ENCODE assay signal across 8 cellular contexts in the genomic region with DNA sequence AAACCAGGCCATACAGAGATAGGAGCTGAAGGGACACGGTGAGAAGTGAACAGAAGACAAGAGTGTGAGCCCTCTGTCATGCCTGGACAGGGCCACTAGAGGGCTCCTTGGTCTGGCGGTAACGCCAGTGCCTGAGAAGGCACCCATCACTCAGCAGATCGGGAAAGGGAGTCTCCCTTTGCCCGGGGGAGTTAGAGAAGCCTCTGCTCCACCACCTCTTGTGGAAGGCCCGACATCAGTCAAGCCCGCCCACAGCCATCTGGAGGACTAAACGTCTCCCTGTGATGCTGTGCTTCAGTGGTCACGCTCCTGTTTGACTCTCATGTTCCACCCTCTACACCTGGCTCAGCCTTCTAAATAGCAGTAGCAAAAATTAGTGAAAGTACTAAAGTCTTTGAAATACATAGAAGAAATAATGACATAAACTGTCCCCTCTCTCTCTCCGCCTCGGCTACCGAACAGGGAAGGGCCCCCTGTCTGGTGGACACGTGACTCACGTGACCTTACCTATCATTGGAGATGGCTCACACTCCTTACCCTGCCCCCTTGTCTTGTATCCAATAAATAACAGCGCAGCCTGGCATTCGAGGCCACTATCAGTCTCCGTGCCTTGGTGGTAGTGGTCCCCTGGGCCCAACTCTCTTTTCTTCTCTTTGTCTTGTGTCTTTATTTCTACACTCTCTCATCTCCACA.
DNase-seq lines count a peak whose midpoint lies in the region; ATAC-seq lines count a peak whose summit lies in the region.

No MANE protein-coding gene starts in this region.

- DNase-seq in DMS 273 treated with DMSO at 0.1 percent for 48 hours (lab: John Stamatoyannopoulos, UW) (peak; percentile 2), Kasumi-1 (lab: John Stamatoyannopoulos, UW) (peak; percentile 65 to 67), T-helper 1 cell (peak; percentile 25 to 56 (median 36)), adipocyte (ENCODE audit: low read depth) (peak; percentile 71), inferior parietal cortex (ENCODE audit: extremely low spot score) (peak; percentile 52), SKM-1 treated with dmso at 0.1 percent for 144 hours (lab: John Stamatoyannopoulos, UW; ENCODE audit: unreplicated experiment) (no peak)
- DNase-seq in stimulated activated CD4-positive, alpha-beta T cell treated with anti-CD3 and anti-CD28 coated beads, Interleukin-1b, Interleukin-23, amount 100 ng/mL, for 48 hours: peak; percentile 60

- peaks cover 68% of the 10 kb centered on the region for H3K27me3 ChIP-seq in adipocyte (replicated peaks; ENCODE audit: control insufficient read depth, insufficient read depth, low read length)

- H3K4me1 ChIP-seq in adipocyte (ENCODE audit: control insufficient read depth, insufficient read depth, low read length): no peaks in the 10 kb centered on the region

- H3K9ac ChIP-seq in adipocyte (ENCODE audit: low read length): no peak overlapping the region

- no peak overlapping the region for H3K4me3 ChIP-seq in adipocyte (ENCODE audit: low read length)

- ATAC-seq in GM18870 (IDR thresholded peaks at IDR 0.05; ENCODE audit: unreplicated experiment): no peak

- H3K9me3 ChIP-seq in adipocyte (ENCODE audit: control insufficient read depth, low read length): peaks cover 23% of the 10 kb centered on the region

- H3K36me3 ChIP-seq in adipocyte (ENCODE audit: control insufficient read depth, insufficient read depth, low read length, severe bottlenecking): no peaks in the 10 kb centered on the region
